ENCODE assay signal across 2 cellular contexts in the genomic region with DNA sequence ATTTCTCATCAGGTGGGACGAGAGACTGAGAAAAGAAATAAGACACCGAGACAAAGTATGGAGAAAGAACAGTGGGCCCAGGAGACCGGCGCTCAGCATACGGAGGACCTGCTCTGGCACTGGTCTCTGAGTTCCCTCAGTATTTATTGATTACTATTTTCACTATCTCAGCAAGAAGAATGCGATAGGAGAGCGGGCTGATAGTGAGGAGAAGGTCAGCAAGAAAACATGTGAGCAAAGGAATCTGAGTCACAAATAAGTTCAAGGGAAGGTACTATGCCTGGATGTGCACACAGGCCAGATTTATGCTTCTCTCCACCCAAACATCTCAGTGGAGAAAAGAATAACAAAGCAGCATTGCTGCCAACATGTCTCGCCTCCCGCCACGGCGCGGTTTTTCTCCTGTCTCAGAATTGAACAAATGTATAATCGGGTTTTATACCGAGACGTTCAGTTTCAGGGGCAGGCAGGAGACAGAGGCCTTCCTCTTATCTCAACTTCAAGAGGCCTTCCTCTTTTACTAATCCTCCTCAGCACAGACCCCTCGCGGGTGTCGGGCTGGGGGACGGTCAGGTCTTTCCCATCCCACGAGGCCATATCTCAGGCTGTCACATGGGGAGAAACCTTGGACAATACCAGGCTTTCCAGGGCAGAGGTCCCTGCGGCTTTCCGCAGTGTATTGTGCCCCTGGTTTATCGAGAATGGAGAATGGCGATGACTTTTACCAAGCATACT. TPM values are rescaled to one million over a fixed set of nuclear protein-coding genes. Genes with fewer than 3 reads are reported as not detected.
"Had no signal": no experiment of that assay in that cellular context is flagged by ENCODE, and none has a peak within 500 bp of the region (broad histone marks: within the 10 kb centered on the region; RNA-seq: fewer than 3 reads in every experiment).

No MANE protein-coding gene starts in this region.

RNA-seq across cellular contexts. Expression of a gene that starts 29.9 kb away (rescaled TPM):
- total RNA-seq: occipital lobe had no signal

RNA-seq across cellular contexts. Expression of a gene that starts 31.3 kb away (rescaled TPM):
- total RNA-seq: right atrium auricular region had no signal
